In the genomic region with DNA sequence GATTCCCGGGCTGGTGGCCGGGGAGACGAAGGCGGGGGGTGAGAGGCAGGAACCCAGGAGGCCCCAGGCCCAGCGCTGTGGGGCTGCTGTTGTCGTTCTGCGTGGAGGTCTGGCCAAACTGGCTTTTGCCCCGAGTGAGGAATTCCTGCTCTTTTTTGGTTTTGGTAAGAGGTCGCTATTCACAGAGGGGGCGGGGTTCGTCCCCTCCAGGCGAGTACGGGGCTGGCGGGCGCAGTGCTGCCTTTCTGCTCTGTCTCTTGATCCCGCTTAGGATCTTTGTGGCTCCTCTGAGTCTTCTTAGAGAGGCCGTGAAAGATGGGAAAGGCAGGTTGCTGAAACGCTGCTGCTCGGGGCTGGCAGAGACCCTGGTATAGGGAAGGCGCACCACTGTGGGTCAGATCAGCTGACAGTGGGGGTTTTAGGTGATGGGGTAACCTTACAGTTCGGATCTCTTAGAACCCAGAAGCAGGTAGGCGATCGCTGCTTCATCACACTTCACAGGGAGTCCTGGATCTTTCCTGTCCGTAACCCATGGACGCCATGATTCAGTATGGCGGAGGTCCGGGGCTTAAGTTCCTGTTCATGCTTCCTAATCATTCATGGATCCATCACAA, we compare ENCODE assay signal across 9 cellular contexts.
DNase-seq lines count a peak whose midpoint lies in the region; ATAC-seq and TF ChIP-seq lines count a peak whose summit lies in the region.
"Had no signal": no experiment of that assay in that cellular context is flagged by ENCODE, and none has a peak within 500 bp of the region (broad histone marks: within the 10 kb centered on the region; RNA-seq: fewer than 3 reads in every experiment).

No MANE protein-coding gene starts in this region.

- ATAC-seq in esophagus mucosa (peak; percentile 28), HG02885 (IDR thresholded peaks at IDR 0.05; ENCODE audit: poor library complexity, unreplicated experiment) (no peak)

- no peak overlapping the region for H2BK120ac ChIP-seq in trophoblast cell (ENCODE audit: insufficient read depth, low read length, poor library complexity)

- H3K4me2 ChIP-seq in MM.1S (ENCODE audit: low read depth, low read length) = peak overlapping the region; percentile 89; the same call in 1 of the 2 replicates
- peak overlapping the region; percentile 42 for H3K4me2 ChIP-seq in trophoblast cell (ENCODE audit: low read length)

- H3K9me3 ChIP-seq in CD4-positive, alpha-beta memory T cell (ENCODE audit: control insufficient read depth in 1 of 2, low read length in 2 of 2) = no peaks in the 10 kb centered on the region
- no peaks in the 10 kb centered on the region for H3K9me3 ChIP-seq in MM.1S (replicated peaks; ENCODE audit: insufficient read depth, low read length)
- no peaks in the 10 kb centered on the region for H3K9me3 ChIP-seq in trophoblast cell (ENCODE audit: insufficient read depth, low read depth, low read length)

- peaks cover 5 to 25% (median 13%) of the 10 kb centered on the region in 4 donors for H3K4me1 Mint-ChIP-seq in CD4-positive, alpha-beta memory T cell

- no peak overlapping the region for H3K4ac ChIP-seq in trophoblast cell (ENCODE audit: low read depth, low read length)

- H4K8ac ChIP-seq in trophoblast cell (ENCODE audit: low read depth, low read length) = no peak overlapping the region

- CTCF ChIA-PET in CD4-positive, alpha-beta memory T cell (lab: Charles Lee; ENCODE audit: partially characterized antibody) = no interaction called here

- no CpG with 5 or more reads among the region's 27 CpGs for WGBS in trophoblast cell (ENCODE audit: extremely low coverage, insufficient coverage, insufficient read length)

- H3K79me1 ChIP-seq in trophoblast cell (ENCODE audit: low read length) = no peaks in the 10 kb centered on the region

- H3K9ac ChIP-seq in MM.1S (ENCODE audit: low read length) (peak overlapping the region; percentile 55; the same call in 1 of the 2 replicates), trophoblast cell (ENCODE audit: low read length) (no peak overlapping the region)

- H4K12ac ChIP-seq in trophoblast cell (ENCODE audit: low read depth, low read length) = no peak overlapping the region

- H3K23ac ChIP-seq in trophoblast cell (ENCODE audit: low read length) = no peak overlapping the region

- H4K91ac ChIP-seq in trophoblast cell (ENCODE audit: low read depth, low read length) = no peak overlapping the region

- peaks cover 7% of the 10 kb centered on the region for H3K4me1 ChIP-seq in CD4-positive, alpha-beta memory T cell (ENCODE audit: insufficient read depth, low read length)
- H3K4me1 ChIP-seq in MM.1S (ENCODE audit: low read length) = no peaks in the 10 kb centered on the region
- no peaks in the 10 kb centered on the region for H3K4me1 ChIP-seq in trophoblast cell (ENCODE audit: control insufficient read depth in 1 of 2, insufficient read depth in 2 of 2, low read length in 2 of 2)

- no peak for TF ChIP-seq CTCF in MM.1S (IDR thresholded peaks at IDR 0.05; ENCODE audit: low read length)

- H3K27ac Mint-ChIP-seq in CD4-positive, alpha-beta memory T cell = peak overlapping the region in 5 of 7 donors; percentile 37 to 86 (median 76)

- POLR2A ChIA-PET in CD4-positive, alpha-beta memory T cell (lab: Charles Lee; ENCODE audit: partially characterized antibody) = interaction anchor here (0.6 to 0.9 kb wide), 2 partner anchors 18 to 194 kb away, joined by 5 to 8 read pairs; no protein-coding TSS in a partner anchor

- no peak overlapping the region for H3K27ac ChIP-seq in CD4-positive, alpha-beta memory T cell (ENCODE audit: low read depth, low read length)
- H3K27ac ChIP-seq in MM.1S (ENCODE audit: low read length) (no peak overlapping the region), trophoblast cell (ENCODE audit: low read depth, low read length) (no peak overlapping the region)

- H2AK5ac ChIP-seq in trophoblast cell (ENCODE audit: low read length) = no peak overlapping the region

- H3K14ac ChIP-seq in trophoblast cell (ENCODE audit: low read length) = no peak overlapping the region

- no peaks in the 10 kb centered on the region for H3K27me3 ChIP-seq in CD4-positive, alpha-beta memory T cell (ENCODE audit: insufficient read depth, low read length)
- no peaks in the 10 kb centered on the region for H3K27me3 ChIP-seq in MM.1S (replicated peaks; ENCODE audit: insufficient read depth, low read length)
- H3K27me3 ChIP-seq in trophoblast cell (ENCODE audit: insufficient read depth, low read length) = no peaks in the 10 kb centered on the region

- H2AFZ ChIP-seq in MM.1S (ENCODE audit: low read length) (peak overlapping the region; percentile 92), trophoblast cell (ENCODE audit: insufficient read depth, low read length, poor library complexity) (no peak overlapping the region)

- H2BK12ac ChIP-seq in trophoblast cell (ENCODE audit: low read length) = no peak overlapping the region

- H3F3A ChIP-seq in MM.1S (ENCODE audit: insufficient read depth, low read length) = no peaks in the 10 kb centered on the region

- peaks cover 0 to 5% (median 0%) of the 10 kb centered on the region in 8 donors for H3K9me3 Mint-ChIP-seq in CD4-positive, alpha-beta memory T cell

- H3K36me3 Mint-ChIP-seq in CD4-positive, alpha-beta memory T cell = no peaks in the 10 kb centered on the region

- H4K20me1 ChIP-seq in MM.1S (ENCODE audit: insufficient read depth, low read length) = no peaks in the 10 kb centered on the region

- intact Hi-C loops in CD4-positive, alpha-beta memory T cell (cut with micrococcal nuclease) = loop anchor here (5.0 kb wide), 1 partner anchor 1034 kb away; a partner anchor contains a TSS

- H3K4me3 Mint-ChIP-seq in CD4-positive, alpha-beta memory T cell = peak overlapping the region; percentile 87 to 94 (median 90)

- H3K18ac ChIP-seq in trophoblast cell (ENCODE audit: low read length) = no peak overlapping the region

- peak overlapping the region; percentile 36 to 63 for H3K4me3 ChIP-seq in CD4-positive, alpha-beta memory T cell (ENCODE audit: low read length in 2 of 2)
- H3K4me3 ChIP-seq in MM.1S (ENCODE audit: low read length) = peak overlapping the region; percentile 71
- H3K4me3 ChIP-seq in trophoblast cell (ENCODE audit: low read depth, low read length) = peak overlapping the region; percentile 23

- DNase-seq in CD4-positive, alpha-beta memory T cell = no peak
- DNase-seq in MM.1S (no peak), trophoblast cell (no peak), NCI-H2171 (lab: John Stamatoyannopoulos, UW) (no peak), GF-D8 (lab: John Stamatoyannopoulos, UW) (no peak)
- DNase-seq in activated CD4-positive, alpha-beta T cell treated with anti-CD3 and anti-CD28 coated beads, Interleukin-2, amount 50 U/mL, for 1 hour = no peak
- DNase-seq: Karpas-422 had no signal

- peaks cover 1 to 3% of the 10 kb centered on the region in 2 donors for H3K27me3 Mint-ChIP-seq in CD4-positive, alpha-beta memory T cell

- H3K9me2 ChIP-seq in MM.1S (replicated peaks; ENCODE audit: insufficient read depth, low read length) = no peaks in the 10 kb centered on the region

- no peak overlapping the region for H2BK5ac ChIP-seq in trophoblast cell (ENCODE audit: low read depth, low read length, poor library complexity)

- H3K36me3 ChIP-seq in CD4-positive, alpha-beta memory T cell (ENCODE audit: insufficient read depth, low read length) = no peaks in the 10 kb centered on the region
- H3K36me3 ChIP-seq in MM.1S (replicated peaks; ENCODE audit: insufficient read depth, low read length) (no peaks in the 10 kb centered on the region), trophoblast cell (ENCODE audit: control insufficient read depth in 1 of 2, insufficient read depth in 2 of 2, low read length in 2 of 2) (no peaks in the 10 kb centered on the region)

- H3K79me2 ChIP-seq in MM.1S (ENCODE audit: low read length) (no peaks in the 10 kb centered on the region), trophoblast cell (ENCODE audit: control insufficient read depth, insufficient read depth, low read length, poor library complexity) (no peaks in the 10 kb centered on the region)
